Comparison of ENCODE assay signal across 18 cellular contexts in genomic region chr5:168464641-168465040, GRCh38. TPM values are rescaled to one million over a fixed set of nuclear protein-coding genes. Genes with fewer than 3 reads are reported as not detected.
DNase-seq lines count a peak whose midpoint lies in the region; ATAC-seq and TF ChIP-seq lines count a peak whose summit lies in the region.
"Had no signal": no experiment of that assay in that cellular context is flagged by ENCODE, and none has a peak within 500 bp of the region (broad histone marks: within the 10 kb centered on the region; RNA-seq: fewer than 3 reads in every experiment).

No MANE protein-coding gene starts in this region.

- intact Hi-C loops in aorta (cut with DNase I) = no loop called here

- H3K36me3 ChIP-seq in BLaER1 (no peaks in the 10 kb centered on the region; the same call in 1 of the 2 replicates), aorta (ENCODE audit: control insufficient read depth in 1 of 2, insufficient read depth in 2 of 2, low read length in 1 of 2) (no peaks in the 10 kb centered on the region)

- no peaks in the 10 kb centered on the region for H3K27me3 ChIP-seq in BLaER1
- no peaks in the 10 kb centered on the region for H3K27me3 ChIP-seq in aorta (ENCODE audit: control insufficient read depth in 1 of 2, insufficient read depth in 2 of 2, low read length in 1 of 2)

- H4K20me1 ChIP-seq in BLaER1 = no peaks in the 10 kb centered on the region

- ATAC-seq in T-helper 17 cell = no peak
- ATAC-seq in aorta (ENCODE audit: low FRiP score) = peak; percentile 8
- ATAC-seq in esophagus mucosa = no peak
- ATAC-seq: A549; CD8-positive, alpha-beta T cell had no signal

- H3K4me3 Mint-ChIP-seq in T-helper 17 cell = no peak overlapping the region
- no peak overlapping the region for H3K4me3 Mint-ChIP-seq in progenitor cell of endocrine pancreas (ENCODE audit: low read depth)
- H3K4me3 Mint-ChIP-seq: B cell; CD4-positive, alpha-beta T cell; CD8-positive, alpha-beta T cell had no signal

- H3K4me2 ChIP-seq in BLaER1 = peak overlapping the region; percentile 66
- H3K4me2 ChIP-seq: A549 had no signal

- H3K9me3 Mint-ChIP-seq in progenitor cell of endocrine pancreas (ENCODE audit: low read depth) = no peaks in the 10 kb centered on the region
- H3K9me3 Mint-ChIP-seq: CD4-positive, alpha-beta T cell; CD8-positive, alpha-beta T cell had no signal

- H3K27ac ChIP-seq in BLaER1 (no peak overlapping the region), aorta (ENCODE audit: low read depth in 1 of 2, low read length in 2 of 2) (no peak overlapping the region)
- H3K27ac ChIP-seq: 22Rv1, A549, C4-2B had no signal

- WGBS in aorta, 2 donors = 92% methylated on average over 20 of the region's 20 CpGs

- H3K4me1 ChIP-seq in BLaER1 (peaks cover 29% of the 10 kb centered on the region), aorta (ENCODE audit: control insufficient read depth in 1 of 2, insufficient read depth in 2 of 2, low read length in 2 of 2) (no peaks in the 10 kb centered on the region)
- H3K4me1 ChIP-seq: A549, Caco-2 had no signal

- H3K4me3 ChIP-seq in BLaER1 (no peak overlapping the region), aorta (ENCODE audit: low read length in 2 of 2) (no peak overlapping the region), foreskin fibroblast (ENCODE audit: low read depth in 1 of 2, low read length in 2 of 2) (no peak overlapping the region)
- H3K4me3 ChIP-seq: A549 had no signal

- TF ChIP-seq CTCF in progenitor cell of endocrine pancreas (IDR thresholded peaks at IDR 0.05; ENCODE audit: unreplicated experiment) (no peak), foreskin fibroblast (IDR thresholded peaks at IDR 0.05; ENCODE audit: low read depth, low read length) (no peak)

- peaks cover 3% of the 10 kb centered on the region for H3K36me3 Mint-ChIP-seq in T-helper 17 cell (ENCODE audit: low read depth)
- H3K36me3 Mint-ChIP-seq in progenitor cell of endocrine pancreas (ENCODE audit: insufficient read depth) = peaks cover 37% of the 10 kb centered on the region
- H3K36me3 Mint-ChIP-seq: CD8-positive, alpha-beta T cell had no signal

- H3K27me3 Mint-ChIP-seq in T-helper 17 cell = no peaks in the 10 kb centered on the region
- no peaks in the 10 kb centered on the region for H3K27me3 Mint-ChIP-seq in progenitor cell of endocrine pancreas
- H3K27me3 Mint-ChIP-seq: B cell; CD4-positive, alpha-beta T cell had no signal

- H3K9ac ChIP-seq in BLaER1 = no peak overlapping the region

- no peak for DNase-seq in T-helper 17 cell
- no peak for DNase-seq in progenitor cell of endocrine pancreas (ENCODE audit: low spot score, unreplicated experiment)
- DNase-seq in aorta = no peak
- no peak for DNase-seq in foreskin fibroblast
- no peak for DNase-seq in NOMO-1 treated with DMSO at 0.1 percent for 48 hours (lab: John Stamatoyannopoulos, UW; ENCODE audit: unreplicated experiment)
- DNase-seq: AML-193; Caco-2; Calu3; CD4-positive, alpha-beta T cell; CD8-positive, alpha-beta T cell; DMS79 treated with DMSO at 0.1 percent for 48 hours; GF-D8 had no signal

- H3K9me3 ChIP-seq in BLaER1 = no peaks in the 10 kb centered on the region
- no peaks in the 10 kb centered on the region for H3K9me3 ChIP-seq in T-helper 17 cell (ENCODE audit: control insufficient read depth, low read length, poor library complexity, severe bottlenecking)
- H3K9me3 ChIP-seq in aorta (ENCODE audit: control insufficient read depth, low read length) = no peaks in the 10 kb centered on the region
- H3K9me3 ChIP-seq: A549, Caco-2 had no signal

- H3K4me1 Mint-ChIP-seq in T-helper 17 cell (peaks cover 4% of the 10 kb centered on the region), progenitor cell of endocrine pancreas (ENCODE audit: low read depth) (no peaks in the 10 kb centered on the region)
- H3K4me1 Mint-ChIP-seq: B cell had no signal

- H3K27ac Mint-ChIP-seq in T-helper 17 cell = peak overlapping the region; percentile 76
- H3K27ac Mint-ChIP-seq in progenitor cell of endocrine pancreas = peak overlapping the region; percentile 83
- H3K27ac Mint-ChIP-seq: B cell; CD4-positive, alpha-beta T cell; CD8-positive, alpha-beta T cell had no signal

RNA-seq across cellular contexts. Expression of gene RARS1, which starts 21.6 kb away (rescaled TPM):
- total RNA-seq in T-helper 17 cell (10 to 100 TPM; 49.8 to 57.0 TPM), progenitor cell of endocrine pancreas (94.6 and 102 TPM in 2 replicates), aorta (10 to 100 TPM; 63.2 to 66.2 TPM), esophagus mucosa (73.4 TPM)
- polyA plus RNA-seq in aorta = 10 to 100 TPM; 42.6 to 44.9 TPM
